In genomic region chr16:16182918-16183317, GRCh38 we compare ENCODE assay signal across 23 cellular contexts.
"Had no signal": no experiment of that assay in that cellular context is flagged by ENCODE, and none has a peak within 500 bp of the region (broad histone marks: within the 10 kb centered on the region; RNA-seq: fewer than 3 reads in every experiment).

No MANE protein-coding gene starts in this region.

- H3K36me3 ChIP-seq: left ventricle myocardium inferior, prostate gland, sigmoid colon, spleen, suprapubic skin, thoracic aorta, tibial artery, uterus had no signal

- DNase-seq: islet precursor cell; left ventricle myocardium inferior; naive B cell; natural killer cell; nephron progenitor cell; nucleus accumbens; pancreas; retina; right cardiac atrium; sigmoid colon; small intestine; spleen; stimulated activated CD4-positive, alpha-beta T cell treated with anti-CD3 and anti-CD28 coated beads, Interleukin-4, amount 100 ng/mL, for 24 hours; stimulated activated naive CD4-positive, alpha-beta T cell; tibial artery; trophoblast cell; upper lobe of right lung; uterus had no signal

- H3K4me3 ChIP-seq: left ventricle myocardium inferior, lung, pancreas, prostate gland, sigmoid colon, spleen, suprapubic skin, thoracic aorta, tibial artery, upper lobe of right lung, uterus had no signal

- H3K27ac ChIP-seq: left ventricle myocardium inferior, pancreas, prostate gland, sigmoid colon, spleen, suprapubic skin, thoracic aorta, tibial artery, upper lobe of right lung, uterus had no signal

- H3K27me3 ChIP-seq: pancreas, sigmoid colon, upper lobe of right lung, uterus had no signal

- FAIRE-seq: pancreas, small intestine had no signal

- H3K9me3 ChIP-seq: left ventricle myocardium inferior, pancreas, prostate gland, sigmoid colon, suprapubic skin, thoracic aorta, tibial artery, upper lobe of right lung, uterus had no signal

- ATAC-seq: natural killer cell; pancreas; right cardiac atrium; stimulated activated effector memory CD8-positive, alpha-beta T cell treated with anti-CD3 and anti-CD28 coated beads, Interleukin-12 subunit alpha, Interleukin-12 subunit beta, amount 100 ng/mL, for 72 hours; upper lobe of right lung had no signal

- H3K4me1 ChIP-seq: pancreas, prostate gland, sigmoid colon, suprapubic skin, tibial artery, upper lobe of right lung, uterus had no signal
